8 cellular contexts compared by ENCODE assay signal in the genomic region with DNA sequence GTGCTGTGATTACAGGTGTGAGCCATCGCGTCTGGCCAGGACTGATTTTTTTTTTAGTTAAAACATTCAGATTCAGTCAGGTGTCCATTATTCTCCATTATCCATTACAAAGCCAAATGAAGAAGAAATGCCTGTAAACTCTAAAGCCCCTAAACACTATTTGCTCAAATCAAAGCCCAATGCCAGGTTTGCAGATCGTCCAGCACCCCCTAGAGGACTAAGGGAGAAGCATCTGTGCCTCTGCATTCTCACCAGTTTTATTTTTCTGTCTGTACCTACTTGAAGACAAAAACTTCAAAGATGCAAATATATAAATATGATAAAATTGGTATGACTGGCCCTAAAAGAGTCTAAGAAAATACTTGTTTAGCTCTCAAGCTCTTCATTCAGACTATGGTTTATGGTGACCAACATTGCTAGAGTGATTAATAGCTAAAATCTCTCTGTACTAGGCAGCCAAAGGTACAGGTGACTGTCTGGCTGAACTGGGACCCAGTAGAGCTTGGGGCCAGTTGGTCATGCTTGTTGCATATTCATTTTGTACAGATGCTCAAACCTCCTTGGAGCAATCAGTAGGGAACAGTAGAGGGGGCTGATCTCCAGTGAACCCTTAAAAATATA.
DNase-seq lines count a peak whose midpoint lies in the region; ATAC-seq and TF ChIP-seq lines count a peak whose summit lies in the region.

No MANE protein-coding gene starts in this region.

- no peaks in the 10 kb centered on the region for H3K4me1 Mint-ChIP-seq in activated CD4-positive, alpha-beta T cell treated with anti-CD3 and anti-CD28 coated beads for 36 hours

- H3K4me3 Mint-ChIP-seq in activated CD4-positive, alpha-beta T cell treated with anti-CD3 and anti-CD28 coated beads for 36 hours: no peak overlapping the region

- peaks cover 14% of the 10 kb centered on the region for H3K36me3 Mint-ChIP-seq in activated CD4-positive, alpha-beta T cell treated with anti-CD3 and anti-CD28 coated beads for 36 hours (ENCODE audit: low read depth)

- no peak for TF ChIP-seq POLR2A in thyroid gland (IDR thresholded peaks at IDR 0.05)

- intact Hi-C loops in activated CD4-positive, alpha-beta T cell treated with anti-CD3 and anti-CD28 coated beads for 36 hours (cut with DNase I, micrococcal nuclease): loop anchor here (1.0 to 2.0 kb wide), 2 partner anchors 229 kb away; no protein-coding TSS in a partner anchor
- intact Hi-C loops in thyroid gland (cut with DNase I): loop anchor here (10.0 kb wide), 1 partner anchor 67 kb away; no protein-coding TSS in a partner anchor

- CTCF ChIA-PET in activated CD4-positive, alpha-beta T cell treated with anti-CD3 and anti-CD28 coated beads for 36 hours (lab: Charles Lee): interaction anchor here (0.6 to 1.5 kb wide), 6 partner anchors 12 to 148 kb away, joined by 3 to 6 read pairs (median 4); no protein-coding TSS in a partner anchor

- H3K4me1 ChIP-seq in hepatocyte (ENCODE audit: insufficient read depth) (peaks cover 16% of the 10 kb centered on the region), thyroid gland (peaks cover 5 to 38% of the 10 kb centered on the region in 2 donors)

- H2AFZ ChIP-seq in hepatocyte: no peak overlapping the region

- H3K79me2 ChIP-seq in hepatocyte: no peaks in the 10 kb centered on the region

- H3K9me3 Mint-ChIP-seq in activated CD4-positive, alpha-beta T cell treated with anti-CD3 and anti-CD28 coated beads for 36 hours (ENCODE audit: low read depth): no peaks in the 10 kb centered on the region

- peak; percentile 81 for TF ChIP-seq CTCF in VCaP (conservative IDR thresholded peaks at IDR 0.05)
- TF ChIP-seq CTCF in hepatocyte (IDR thresholded peaks at IDR 0.05; ENCODE audit: poor library complexity): peak; percentile 78
- TF ChIP-seq CTCF in thyroid gland (IDR thresholded peaks at IDR 0.05): peak; percentile 66 to 77 (median 74)

- DNase-seq in activated CD4-positive, alpha-beta T cell treated with anti-CD3 and anti-CD28 coated beads for 36 hours: peak; percentile 32
- DNase-seq in activated CD4-positive, alpha-beta T cell treated with anti-CD3 and anti-CD28 coated beads for 4 hours: no peak
- DNase-seq in LHCN-M2 (ENCODE audit: low read depth) (peak; percentile 51), hepatocyte (ENCODE audit: low spot score) (peak; percentile 61), thyroid gland (peak; percentile 25 to 35)

- no peaks in the 10 kb centered on the region for H3K9me2 ChIP-seq in hepatocyte (replicated peaks; ENCODE audit: insufficient read depth)

- POLR2A ChIA-PET in activated CD4-positive, alpha-beta T cell treated with anti-CD3 and anti-CD28 coated beads for 36 hours (lab: Charles Lee): no interaction called here

- ATAC-seq in activated CD4-positive, alpha-beta T cell treated with anti-CD3 and anti-CD28 coated beads for 36 hours: no peak
- ATAC-seq in GM18907 (IDR thresholded peaks at IDR 0.05; ENCODE audit: unreplicated experiment): no peak
- ATAC-seq in GM18858 (IDR thresholded peaks at IDR 0.05; ENCODE audit: unreplicated experiment): no peak

- H3K27me3 ChIP-seq in hepatocyte (no peaks in the 10 kb centered on the region), thyroid gland (no peaks in the 10 kb centered on the region)

- no peaks in the 10 kb centered on the region for H3K36me3 ChIP-seq in hepatocyte (replicated peaks; ENCODE audit: insufficient read depth, low read depth)
- H3K36me3 ChIP-seq in thyroid gland: peaks cover 0 to 6% of the 10 kb centered on the region in 2 donors

- no peaks in the 10 kb centered on the region for H3K9me3 ChIP-seq in hepatocyte (ENCODE audit: low read depth)
- no peaks in the 10 kb centered on the region for H3K9me3 ChIP-seq in thyroid gland

- no peak overlapping the region for H3K4me2 ChIP-seq in hepatocyte

- no peak overlapping the region for H3K27ac Mint-ChIP-seq in activated CD4-positive, alpha-beta T cell treated with anti-CD3 and anti-CD28 coated beads for 36 hours

- no peaks in the 10 kb centered on the region for H4K20me1 ChIP-seq in hepatocyte (ENCODE audit: insufficient read depth, poor library complexity, severe bottlenecking)

- peak overlapping the region; percentile 97 for H3K27ac ChIP-seq in VCaP
- no peak overlapping the region for H3K27ac ChIP-seq in hepatocyte
- H3K27ac ChIP-seq in thyroid gland: no peak overlapping the region

- H3K4me3 ChIP-seq in hepatocyte (no peak overlapping the region), thyroid gland (replicated peaks in 1 of 3) (no peak overlapping the region)

- 55% methylated on average over 3 of the region's 3 CpGs for WGBS in hepatocyte (ENCODE audit: low lambda C conversion rate, missing lambda C conversion rate)
- WGBS in thyroid gland, 2 donors: 55 to 62% methylated on average over 3 of the region's 3 CpGs

- no peaks in the 10 kb centered on the region for H3K27me3 Mint-ChIP-seq in activated CD4-positive, alpha-beta T cell treated with anti-CD3 and anti-CD28 coated beads for 36 hours

Comparison
In these comparisons a context has a peak if more than half of its experiments do, and no peak if none do; other contexts are left out.
1. DNase-seq: peak in activated CD4-positive, alpha-beta T cell treated with anti-CD3 and anti-CD28 coated beads for 36 hours (single experiment), LHCN-M2 (single experiment), hepatocyte (single experiment) and thyroid gland (2 of 2); none in activated CD4-positive, alpha-beta T cell treated with anti-CD3 and anti-CD28 coated beads for 4 hours (0 of 2).
2. Peak in every context shown above with its lines, with median percentiles within 50 percentile points of each other: CTCF ChIP-seq.